ENCODE assay signal across 1 cellular context in the genomic region with DNA sequence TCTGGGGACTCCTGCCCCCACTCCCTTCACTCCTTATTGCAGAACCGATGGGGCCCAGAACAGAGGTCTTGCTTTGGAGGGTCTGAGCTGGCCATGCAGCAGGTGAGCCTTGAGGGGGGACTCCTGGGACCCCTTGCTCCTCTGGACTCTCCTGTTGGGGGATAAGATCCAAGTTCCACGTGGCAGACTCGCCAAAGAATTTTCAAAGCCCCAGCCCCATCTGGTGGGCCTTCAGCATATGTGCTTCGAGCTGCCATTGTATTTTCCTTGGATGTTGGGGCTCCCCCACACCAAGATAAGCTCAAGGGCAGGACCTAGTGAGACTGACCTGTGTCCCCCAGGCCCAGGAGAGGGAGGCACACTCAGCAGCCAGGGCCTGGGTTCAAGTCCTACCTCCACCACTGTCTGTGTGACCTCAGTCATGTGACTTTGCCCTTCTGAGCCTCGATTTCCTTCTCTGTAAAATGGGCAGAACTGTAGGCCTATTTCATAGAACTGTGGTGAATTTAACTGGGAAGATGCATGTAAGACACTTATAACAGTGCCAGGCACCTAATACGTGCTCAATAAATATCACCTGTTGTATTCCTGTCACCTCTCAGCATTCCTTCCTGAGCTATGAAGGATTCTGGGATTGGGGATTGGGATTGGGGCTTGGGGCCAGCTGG.
TF ChIP-seq lines count a peak whose summit lies in the region.

No MANE protein-coding gene starts in this region.

TF ChIP-seq in GM23338, 12 proteins besides CTCF, POLR2A, EP300 and RAD21 (continued from another document):
- TF ChIP-seq, protein P1, sequence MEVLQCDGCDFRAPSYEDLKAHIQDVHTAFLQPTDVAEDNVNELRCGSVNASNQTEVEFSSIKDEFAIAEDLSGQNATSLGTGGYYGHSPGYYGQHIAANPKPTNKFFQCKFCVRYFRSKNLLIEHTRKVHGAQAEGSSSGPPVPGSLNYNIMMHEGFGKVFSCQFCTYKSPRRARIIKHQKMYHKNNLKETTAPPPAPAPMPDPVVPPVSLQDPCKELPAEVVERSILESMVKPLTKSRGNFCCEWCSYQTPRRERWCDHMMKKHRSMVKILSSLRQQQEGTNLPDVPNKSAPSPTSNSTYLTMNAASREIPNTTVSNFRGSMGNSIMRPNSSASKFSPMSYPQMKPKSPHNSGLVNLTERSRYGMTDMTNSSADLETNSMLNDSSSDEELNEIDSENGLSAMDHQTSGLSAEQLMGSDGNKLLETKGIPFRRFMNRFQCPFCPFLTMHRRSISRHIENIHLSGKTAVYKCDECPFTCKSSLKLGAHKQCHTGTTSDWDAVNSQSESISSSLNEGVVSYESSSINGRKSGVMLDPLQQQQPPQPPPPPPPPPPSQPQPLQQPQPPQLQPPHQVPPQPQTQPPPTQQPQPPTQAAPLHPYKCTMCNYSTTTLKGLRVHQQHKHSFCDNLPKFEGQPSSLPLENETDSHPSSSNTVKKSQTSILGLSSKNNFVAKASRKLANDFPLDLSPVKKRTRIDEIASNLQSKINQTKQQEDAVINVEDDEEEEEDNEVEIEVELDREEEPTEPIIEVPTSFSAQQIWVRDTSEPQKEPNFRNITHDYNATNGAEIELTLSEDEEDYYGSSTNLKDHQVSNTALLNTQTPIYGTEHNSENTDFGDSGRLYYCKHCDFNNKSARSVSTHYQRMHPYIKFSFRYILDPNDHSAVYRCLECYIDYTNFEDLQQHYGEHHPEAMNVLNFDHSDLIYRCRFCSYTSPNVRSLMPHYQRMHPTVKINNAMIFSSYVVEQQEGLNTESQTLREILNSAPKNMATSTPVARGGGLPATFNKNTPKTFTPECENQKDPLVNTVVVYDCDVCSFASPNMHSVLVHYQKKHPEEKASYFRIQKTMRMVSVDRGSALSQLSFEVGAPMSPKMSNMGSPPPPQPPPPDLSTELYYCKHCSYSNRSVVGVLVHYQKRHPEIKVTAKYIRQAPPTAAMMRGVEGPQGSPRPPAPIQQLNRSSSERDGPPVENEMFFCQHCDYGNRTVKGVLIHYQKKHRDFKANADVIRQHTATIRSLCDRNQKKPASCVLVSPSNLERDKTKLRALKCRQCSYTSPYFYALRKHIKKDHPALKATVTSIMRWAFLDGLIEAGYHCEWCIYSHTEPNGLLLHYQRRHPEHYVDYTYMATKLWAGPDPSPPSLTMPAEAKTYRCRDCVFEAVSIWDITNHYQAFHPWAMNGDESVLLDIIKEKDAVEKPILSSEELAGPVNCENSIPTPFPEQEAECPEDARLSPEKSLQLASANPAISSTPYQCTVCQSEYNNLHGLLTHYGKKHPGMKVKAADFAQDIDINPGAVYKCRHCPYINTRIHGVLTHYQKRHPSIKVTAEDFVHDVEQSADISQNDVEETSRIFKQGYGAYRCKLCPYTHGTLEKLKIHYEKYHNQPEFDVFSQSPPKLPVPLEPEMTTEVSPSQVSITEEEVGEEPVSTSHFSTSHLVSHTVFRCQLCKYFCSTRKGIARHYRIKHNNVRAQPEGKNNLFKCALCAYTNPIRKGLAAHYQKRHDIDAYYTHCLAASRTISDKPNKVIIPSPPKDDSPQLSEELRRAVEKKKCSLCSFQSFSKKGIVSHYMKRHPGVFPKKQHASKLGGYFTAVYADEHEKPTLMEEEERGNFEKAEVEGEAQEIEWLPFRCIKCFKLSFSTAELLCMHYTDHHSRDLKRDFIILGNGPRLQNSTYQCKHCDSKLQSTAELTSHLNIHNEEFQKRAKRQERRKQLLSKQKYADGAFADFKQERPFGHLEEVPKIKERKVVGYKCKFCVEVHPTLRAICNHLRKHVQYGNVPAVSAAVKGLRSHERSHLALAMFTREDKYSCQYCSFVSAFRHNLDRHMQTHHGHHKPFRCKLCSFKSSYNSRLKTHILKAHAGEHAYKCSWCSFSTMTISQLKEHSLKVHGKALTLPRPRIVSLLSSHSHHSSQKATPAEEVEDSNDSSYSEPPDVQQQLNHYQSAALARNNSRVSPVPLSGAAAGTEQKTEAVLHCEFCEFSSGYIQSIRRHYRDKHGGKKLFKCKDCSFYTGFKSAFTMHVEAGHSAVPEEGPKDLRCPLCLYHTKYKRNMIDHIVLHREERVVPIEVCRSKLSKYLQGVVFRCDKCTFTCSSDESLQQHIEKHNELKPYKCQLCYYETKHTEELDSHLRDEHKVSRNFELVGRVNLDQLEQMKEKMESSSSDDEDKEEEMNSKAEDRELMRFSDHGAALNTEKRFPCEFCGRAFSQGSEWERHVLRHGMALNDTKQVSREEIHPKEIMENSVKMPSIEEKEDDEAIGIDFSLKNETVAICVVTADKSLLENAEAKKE (CRISPR knock-in tag; IDR thresholded peaks at IDR 0.05), result no peak
- no peak for TF ChIP-seq CREB1 (CRISPR knock-in tag; IDR thresholded peaks at IDR 0.05; ENCODE audit: low read depth)
- no peak for TF ChIP-seq ETS1 (IDR thresholded peaks at IDR 0.05)
- no peak for TF ChIP-seq NANOG (IDR thresholded peaks at IDR 0.05; ENCODE audit: borderline replicate concordance)
- no peak for TF ChIP-seq EZH2 (IDR thresholded peaks at IDR 0.05; ENCODE audit: low read depth, unreplicated experiment)
- TF ChIP-seq ZNF331 (CRISPR knock-in tag; IDR thresholded peaks at IDR 0.05; ENCODE audit: low read depth), result no peak
- no peak for TF ChIP-seq REST (IDR thresholded peaks at IDR 0.05; ENCODE audit: unreplicated experiment)
- TF ChIP-seq STAT1 (IDR thresholded peaks at IDR 0.05; ENCODE audit: unreplicated experiment), result no peak
- no peak for TF ChIP-seq JUNB (IDR thresholded peaks at IDR 0.05; ENCODE audit: unreplicated experiment)
TF ChIP-seq in GM23338: peak in this region for 0.
